In genomic region chr1:59498640-59499039, GRCh38 we compare ENCODE assay signal across 8 cellular contexts.
DNase-seq lines count a peak whose midpoint lies in the region; ATAC-seq lines count a peak whose summit lies in the region.
"Had no signal": no experiment of that assay in that cellular context is flagged by ENCODE, and none has a peak within 500 bp of the region (broad histone marks: within the 10 kb centered on the region; RNA-seq: fewer than 3 reads in every experiment).

No MANE protein-coding gene starts in this region.

- intact Hi-C loops in sciatic nerve (cut with DNase I) = no loop called here

- peak; percentile 37 for DNase-seq in HT-29 (ENCODE audit: low spot score)
- peak; percentile 63 for DNase-seq in SHP77 treated with DMSO at 0.1 percent for 48 hours (lab: John Stamatoyannopoulos, UW)
- DNase-seq in fibroblast of peridontal ligament (ENCODE audit: extremely low read depth) = peak; percentile 41
- no peak for DNase-seq in sciatic nerve (ENCODE audit: low spot score)
- DNase-seq in inferior parietal cortex (ENCODE audit: extremely low spot score) = no peak
- DNase-seq: NCI-H1436 had no signal

- ATAC-seq in sciatic nerve = peak; percentile 84
- no peak for ATAC-seq in HG03139 (IDR thresholded peaks at IDR 0.05; ENCODE audit: unreplicated experiment)
- no peak for ATAC-seq in GM21526 (IDR thresholded peaks at IDR 0.05; ENCODE audit: low FRiP score, unreplicated experiment)

Comparison
In these comparisons a context has a peak if more than half of its experiments do, and no peak if none do; other contexts are left out.
1. DNase-seq: peak in HT-29 (single experiment), SHP77 treated with DMSO at 0.1 percent for 48 hours (single experiment) and fibroblast of peridontal ligament (single experiment); none in sciatic nerve (single experiment) and inferior parietal cortex (single experiment).